In the genomic region with DNA sequence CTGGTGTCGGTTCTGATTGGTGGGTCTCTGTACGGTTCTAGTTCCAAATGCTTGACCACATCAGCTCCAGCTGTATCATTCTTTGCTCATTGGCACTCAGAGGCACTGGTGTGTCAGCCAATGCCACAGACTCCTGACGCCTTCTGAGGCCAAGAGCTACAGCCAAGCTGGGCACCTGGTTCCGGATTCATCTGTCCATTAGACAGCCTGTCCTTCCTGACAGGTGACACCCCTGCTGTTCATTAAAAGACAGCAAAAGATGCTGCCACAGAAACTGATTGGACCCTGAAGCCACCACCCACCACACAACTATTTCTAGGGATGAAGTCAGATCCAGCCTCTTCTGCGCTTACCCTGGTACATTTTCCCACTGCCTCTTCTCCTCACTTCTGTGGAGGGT, we compare ENCODE assay signal across 26 cellular contexts.
"Had no signal": no experiment of that assay in that cellular context is flagged by ENCODE, and none has a peak within 500 bp of the region (broad histone marks: within the 10 kb centered on the region; RNA-seq: fewer than 3 reads in every experiment).

No MANE protein-coding gene starts in this region.

- H3K4me3 Mint-ChIP-seq: dendritic cell treated with granulocyte-macrophage colony-stimulating factor and Interleukin-4, amounts not matched to agents 40 ng/mL and 50 ng/mL, for 4 days; effector memory CD8-positive, alpha-beta T cell; memory B cell; naive B cell; nephron; stimulated activated memory B cell treated with anti-CD40 and anti-IgM and Interleukin-4, amounts not matched to agents 10 μg/mL and 1 μg/mL and 100 μg/mL, for 72 hours; stimulated activated naive CD8-positive, alpha-beta T cell treated with anti-CD3 and anti-CD28 coated beads, Interleukin-15, Interleukin-2, amounts not matched to agents 100 ng/mL and 50 ng/mL, for 24 hours had no signal

- H3K27ac ChIP-seq: epithelial cell of prostate, esophagus muscularis mucosa, gastroesophageal sphincter, left lung, lower lobe of right lung, pancreas, right lobe of liver, spleen, tibial artery, upper lobe of left lung, uterus had no signal

- H3K27me3 Mint-ChIP-seq: stimulated activated naive CD8-positive, alpha-beta T cell treated with anti-CD3 and anti-CD28 coated beads, Interleukin-15, Interleukin-2, amounts not matched to agents 100 ng/mL and 50 ng/mL, for 24 hours had no signal

- H3K36me3 ChIP-seq: esophagus muscularis mucosa, gastroesophageal sphincter, left lung, lower lobe of right lung, pancreas, right lobe of liver, spleen, tibial artery, upper lobe of left lung, uterus had no signal

- ATAC-seq: effector memory CD8-positive, alpha-beta T cell; gastroesophageal sphincter; left lung; lower lobe of right lung; right lobe of liver; stimulated activated memory B cell treated with anti-CD40 and anti-IgM and Interleukin-4, amounts not matched to agents 10 μg/mL and 1 μg/mL and 100 μg/mL, for 72 hours had no signal

- H3K36me3 Mint-ChIP-seq: memory B cell; naive B cell; stimulated activated memory B cell treated with anti-CD40 and anti-IgM and Interleukin-4, amounts not matched to agents 10 μg/mL and 1 μg/mL and 100 μg/mL, for 72 hours had no signal

- DNase-seq: effector memory CD8-positive, alpha-beta T cell; glutamatergic neuron; islet precursor cell; left lung; lower lobe of right lung; midbrain; naive B cell; occipital lobe; pancreas; right lobe of liver; spleen; stimulated activated CD4-positive, alpha-beta T cell treated with anti-CD3 and anti-CD28 coated beads, Interleukin-15, amount 100 ng/mL, for 24 hours; stimulated activated CD4-positive, alpha-beta T cell treated with anti-CD3 and anti-CD28 coated beads, Interleukin-1b, Interleukin-23, amount 100 ng/mL, for 48 hours; stimulated activated CD4-positive, alpha-beta T cell treated with anti-CD3 and anti-CD28 coated beads, Interleukin-4, amount 100 ng/mL, for 24 hours; tibial artery; upper lobe of left lung; uterus had no signal

- H3K27ac Mint-ChIP-seq: dendritic cell treated with granulocyte-macrophage colony-stimulating factor and Interleukin-4, amounts not matched to agents 40 ng/mL and 50 ng/mL, for 4 days; effector memory CD8-positive, alpha-beta T cell; memory B cell; naive B cell; progenitor cell of endocrine pancreas; stimulated activated memory B cell treated with anti-CD40 and anti-IgM and Interleukin-4, amounts not matched to agents 10 μg/mL and 1 μg/mL and 100 μg/mL, for 72 hours; stimulated activated naive CD8-positive, alpha-beta T cell treated with anti-CD3 and anti-CD28 coated beads, Interleukin-15, Interleukin-2, amounts not matched to agents 100 ng/mL and 50 ng/mL, for 24 hours had no signal

- H3K9me3 Mint-ChIP-seq: dendritic cell treated with granulocyte-macrophage colony-stimulating factor and Interleukin-4, amounts not matched to agents 40 ng/mL and 50 ng/mL, for 4 days; effector memory CD8-positive, alpha-beta T cell; memory B cell; naive B cell; nephron; stimulated activated memory B cell treated with anti-CD40 and anti-IgM and Interleukin-4, amounts not matched to agents 10 μg/mL and 1 μg/mL and 100 μg/mL, for 72 hours; stimulated activated naive CD8-positive, alpha-beta T cell treated with anti-CD3 and anti-CD28 coated beads, Interleukin-15, Interleukin-2, amounts not matched to agents 100 ng/mL and 50 ng/mL, for 24 hours had no signal

- H3K4me1 ChIP-seq: left lung, lower lobe of right lung, pancreas, right lobe of liver, spleen, upper lobe of left lung, uterus had no signal

- H3K4me1 Mint-ChIP-seq: memory B cell had no signal

- FAIRE-seq: pancreas had no signal

- H3K27me3 ChIP-seq: esophagus muscularis mucosa, gastroesophageal sphincter, pancreas, right lobe of liver, tibial artery, upper lobe of left lung, uterus had no signal

- H3K9me3 ChIP-seq: esophagus muscularis mucosa, gastroesophageal sphincter, left lung, lower lobe of right lung, pancreas, right lobe of liver, spleen, tibial artery, upper lobe of left lung, uterus had no signal

- H3K4me3 ChIP-seq: esophagus muscularis mucosa, gastroesophageal sphincter, left lung, lower lobe of right lung, pancreas, right lobe of liver, spleen, tibial artery, upper lobe of left lung, uterus had no signal
